Comparison of ENCODE assay signal across 21 cellular contexts in the genomic region with DNA sequence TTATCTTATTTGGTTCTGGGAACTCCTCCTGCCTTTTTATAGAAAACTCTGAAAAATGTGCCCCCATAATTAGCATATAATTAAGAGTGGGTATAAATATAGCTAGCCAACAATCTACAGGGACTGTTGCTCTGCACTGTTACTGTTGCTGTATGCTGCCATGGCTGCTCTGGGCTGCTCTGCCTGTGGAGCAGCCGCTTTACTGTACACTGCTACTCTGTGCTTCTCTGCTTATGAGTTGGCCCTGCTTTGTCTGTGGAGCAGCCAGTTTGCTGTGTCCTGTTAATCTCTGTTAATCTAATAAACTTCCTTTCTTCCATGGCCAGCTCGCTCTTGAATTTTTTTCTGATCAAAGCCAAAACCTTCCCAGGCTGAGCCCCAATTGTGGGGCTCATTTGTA.
"Had no signal": no experiment of that assay in that cellular context is flagged by ENCODE, and none has a peak within 500 bp of the region (broad histone marks: within the 10 kb centered on the region; RNA-seq: fewer than 3 reads in every experiment).

No MANE protein-coding gene starts in this region.

- H3K9ac ChIP-seq: KMS-11 had no signal

- H3K27ac Mint-ChIP-seq: IgD-negative memory B cell had no signal

- H3K4me3 Mint-ChIP-seq: IgD-negative memory B cell had no signal

- ATAC-seq: K562, SK-N-SH treated with all-trans-retinoic acid at 6 μM for 48 hours had no signal

- DNase-seq: Kasumi-1, MV-4-11, NCI-H1048, NCI-H1105, NCI-H1417, NCI-H1436 treated with DMSO at 0.1 percent for 48 hours, NCI-H1694, NCI-H187 treated with DMSO at 0.1 percent for 48 hours, NCI-H2029 treated with DMSO at 0.1 percent for 48 hours, NCI-H2227 treated with DMSO at 0.1 percent for 48 hours, NCI-H524, NCI-H526 treated with DMSO at 0.1 percent for 48 hours, NCI-H774, Right ventricle myocardium superior, RPMI8226, T-helper 1 cell had no signal

- H3K4me2 ChIP-seq: KMS-11 had no signal

- H3K36me3 Mint-ChIP-seq: IgD-negative memory B cell had no signal

- H3K4me3 ChIP-seq: K562 had no signal

- H3K27ac ChIP-seq: HL-60, KMS-11 had no signal

- H3K4me1 Mint-ChIP-seq: IgD-negative memory B cell had no signal

- H3K27me3 Mint-ChIP-seq: IgD-negative memory B cell had no signal
